Comparison of ENCODE assay signal across 8 cellular contexts in genomic region chr6:158008894-158009891, GRCh38. TPM values are rescaled to one million over a fixed set of nuclear protein-coding genes. Genes with fewer than 3 reads are reported as not detected.
DNase-seq lines count a peak whose midpoint lies in the region; ATAC-seq, FAIRE-seq and TF ChIP-seq lines count a peak whose summit lies in the region.

No MANE protein-coding gene starts in this region.

- H3K4me3 ChIP-seq in GM12878, result 0 out of 2 replicates have a peak overlapping the region, but pooled peaks have one; percentile 8
- H3K4me3 ChIP-seq in PC-9, result no peak overlapping the region

- ATAC-seq in GM12878 (no peak; the same call in 2 of the 3 replicates), left lobe of liver (peak; percentile 78), GM21529 (IDR thresholded peaks at IDR 0.05; ENCODE audit: unreplicated experiment) (no peak), GM18517 (IDR thresholded peaks at IDR 0.05; ENCODE audit: unreplicated experiment) (no peak)

- peak overlapping the region; percentile 65 for H2AFZ ChIP-seq in GM12878 (ENCODE audit: control insufficient read depth, low read depth, low read length)
- H2AFZ ChIP-seq in PC-9, result no peak overlapping the region

- SMC1A ChIA-PET in GM12878 (lab: Charles Lee; ENCODE audit: uncharacterized antibody, unreplicated experiment), result interaction anchor here (0.6 kb wide), 1 partner anchor 16 kb away, joined by 3 read pairs; no protein-coding TSS in a partner anchor

- H3K27me3 ChIP-seq in GM12878 (replicated peaks in 1 of 2; ENCODE audit: control insufficient read depth in 2 of 2, insufficient read depth in 2 of 2, low read length in 1 of 2) (no peaks in the 10 kb centered on the region), PC-9 (ENCODE audit: insufficient read depth, low read depth) (no peaks in the 10 kb centered on the region)

- no peak for TF ChIP-seq RAD21 in GM12878 (IDR thresholded peaks at IDR 0.05; ENCODE audit: insufficient read depth, low read depth, low read length)

- peaks cover 3% of the 10 kb centered on the region for H3K79me2 ChIP-seq in GM12878 (ENCODE audit: control insufficient read depth, insufficient read depth, low read length)
- peaks cover 81% of the 10 kb centered on the region for H3K79me2 ChIP-seq in PC-9 (ENCODE audit: low read depth)

- POLR2A ChIA-PET in GM12878 (lab: Charles Lee), result no interaction called here
- POLR2A ChIA-PET in PC-9 (lab: Charles Lee; ENCODE audit: unreplicated experiment), result no interaction called here

- intact Hi-C loops in GM12878 (cut with micrococcal nuclease; ENCODE audit: unreplicated experiment), result no loop called here
- intact Hi-C loops in PC-9 (cut with micrococcal nuclease; ENCODE audit: unreplicated experiment), result no loop called here

- TF ChIP-seq CTCF in GM12878 (IDR thresholded peaks at IDR 0.05 in 2 of 3, conservative IDR thresholded peaks at IDR 0.05 in 1 of 3; ENCODE audit: control insufficient read depth in 2 of 3, extremely low read depth in 1 of 3, insufficient read depth in 1 of 3, low read depth in 3 of 3, low read length in 3 of 3), result no peak
- TF ChIP-seq CTCF in PC-9 (conservative IDR thresholded peaks at IDR 0.05), result no peak

- H3K36me3 Mint-ChIP-seq in stimulated activated naive CD8-positive, alpha-beta T cell treated with anti-CD3 and anti-CD28 coated beads, Interleukin-15, Interleukin-2, amounts not matched to agents 100 ng/mL and 50 ng/mL, for 24 hours (ENCODE audit: low read depth), result peaks cover 30% of the 10 kb centered on the region

- peaks cover 74% of the 10 kb centered on the region for H3K4me1 Mint-ChIP-seq in stimulated activated naive CD8-positive, alpha-beta T cell treated with anti-CD3 and anti-CD28 coated beads, Interleukin-15, Interleukin-2, amounts not matched to agents 100 ng/mL and 50 ng/mL, for 24 hours (ENCODE audit: low read depth)

- BruUV-seq in GM12878 (replicated peaks; lab: Mats Ljungman, UMichigan), result no TSS peak
- BruUV-seq in PC-9 (replicated peaks; lab: Mats Ljungman, UMichigan), result no TSS peak

- no peaks in the 10 kb centered on the region for H3K9me3 ChIP-seq in GM12878 (replicated peaks; ENCODE audit: control insufficient read depth, insufficient read depth, low read length)
- no peaks in the 10 kb centered on the region for H3K9me3 ChIP-seq in PC-9 (ENCODE audit: insufficient read depth, low read depth)

- no peak overlapping the region for H3K9ac ChIP-seq in GM12878 (ENCODE audit: control insufficient read depth, insufficient read depth, low read length)

- H3K9me3 Mint-ChIP-seq in stimulated activated naive CD8-positive, alpha-beta T cell treated with anti-CD3 and anti-CD28 coated beads, Interleukin-15, Interleukin-2, amounts not matched to agents 100 ng/mL and 50 ng/mL, for 24 hours, result peaks cover 6% of the 10 kb centered on the region

- DNase-seq in ELR (ENCODE audit: low read depth) (peak; percentile 36), GM12878 (ENCODE audit: low read depth, low spot score) (no peak), left lobe of liver (ENCODE audit: low spot score) (peak; percentile 78), PC-9 (no peak)

- FAIRE-seq in GM12878 (lab: Jason Lieb, UNC), result peak; percentile 41

- H4K20me1 ChIP-seq in GM12878 (ENCODE audit: control insufficient read depth, insufficient read depth) (no peaks in the 10 kb centered on the region), PC-9 (ENCODE audit: insufficient read depth) (0 out of 2 replicates have a peak, but pooled peaks cover 4% of the 10 kb centered on the region)

- peak overlapping the region; percentile 70 for H3K4me3 Mint-ChIP-seq in stimulated activated naive CD8-positive, alpha-beta T cell treated with anti-CD3 and anti-CD28 coated beads, Interleukin-15, Interleukin-2, amounts not matched to agents 100 ng/mL and 50 ng/mL, for 24 hours

- RAD21 ChIA-PET in GM12878 (lab: Charles Lee; ENCODE audit: unreplicated experiment), result interaction anchor here (0.5 kb wide), 1 partner anchor 1760 kb away, joined by 3 read pairs; no protein-coding TSS in a partner anchor

- TF ChIP-seq EP300 in GM12878 (IDR thresholded peaks at IDR 0.05; ENCODE audit: borderline replicate concordance in 1 of 2, control insufficient read depth in 1 of 2, low read depth in 2 of 2, low read length in 2 of 2), result no peak

- WGBS in GM12878 (ENCODE audit: insufficient coverage, insufficient replicate concordance, low lambda C conversion rate, missing lambda C conversion rate), result 72% methylated on average over 19 of the region's 19 CpGs

- H3K27ac ChIP-seq in GM12878 (ENCODE audit: control insufficient read depth, insufficient read depth) (peak overlapping the region; percentile 1; the same call in 1 of the 2 replicates), PC-9 (no peak overlapping the region)

- H3K36me3 ChIP-seq in GM12878 (ENCODE audit: control insufficient read depth in 2 of 2, insufficient read depth in 2 of 2, low read length in 1 of 2) (no peaks in the 10 kb centered on the region), PC-9 (ENCODE audit: low read depth) (no peaks in the 10 kb centered on the region)

- no peak for TF ChIP-seq POLR2A in GM12878 (IDR thresholded peaks at IDR 0.05; ENCODE audit: low read depth, low read length)

- H3K27ac Mint-ChIP-seq in stimulated activated naive CD8-positive, alpha-beta T cell treated with anti-CD3 and anti-CD28 coated beads, Interleukin-15, Interleukin-2, amounts not matched to agents 100 ng/mL and 50 ng/mL, for 24 hours, result peak overlapping the region; percentile 88

- H3F3A ChIP-seq in PC-9 (ENCODE audit: insufficient read depth, low read depth), result 0 out of 2 replicates have a peak, but pooled peaks cover 9% of the 10 kb centered on the region

- H3K4me2 ChIP-seq in GM12878 (ENCODE audit: control insufficient read depth, insufficient read depth) (peak overlapping the region; percentile 49), PC-9 (no peak overlapping the region)

- in situ Hi-C loops in GM12878 (cut with MboI), result no loop called here

- CTCF ChIA-PET in GM12878 (lab: Yijun Ruan, JAX), result interaction anchor here (0.6 kb wide), 1 partner anchor 504 kb away, joined by 4 read pairs; no protein-coding TSS in a partner anchor
- CTCF ChIA-PET in PC-9 (lab: Charles Lee), result no interaction called here

- H3K4me1 ChIP-seq in GM12878 (ENCODE audit: control insufficient read depth, insufficient read depth, low read length) (peaks cover 41% of the 10 kb centered on the region), PC-9 (replicated peaks; ENCODE audit: insufficient read depth) (peaks cover 31% of the 10 kb centered on the region)

- H3K27me3 Mint-ChIP-seq in stimulated activated naive CD8-positive, alpha-beta T cell treated with anti-CD3 and anti-CD28 coated beads, Interleukin-15, Interleukin-2, amounts not matched to agents 100 ng/mL and 50 ng/mL, for 24 hours, result no peaks in the 10 kb centered on the region

- no peaks in the 10 kb centered on the region for H3K9me2 ChIP-seq in PC-9 (ENCODE audit: insufficient read depth)

TF ChIP-seq in PFSK-1, 5 proteins besides CTCF, POLR2A, EP300 and RAD21 (continues in another document):
- TF ChIP-seq POLR2AphosphoS5 (IDR thresholded peaks at IDR 0.05; ENCODE audit: low read depth, low read length) (peak; percentile 27; the same call in 1 of the 2 replicates), TAF1 (IDR thresholded peaks at IDR 0.05; ENCODE audit: borderline replicate concordance, insufficient read depth, low read length) (no peak), FOXP2 (optimal IDR thresholded peaks at IDR 0.05; ENCODE audit: borderline replicate concordance, extremely low read depth, extremely low read length, insufficient read depth) (peak; percentile 11), SIN3A (IDR thresholded peaks at IDR 0.05; ENCODE audit: borderline replicate concordance, insufficient read depth, low read length) (no peak; the same call in 1 of the 2 replicates)

TF ChIP-seq in GM12878, 131 proteins besides CTCF, POLR2A, EP300 and RAD21 (continues in another document):
- TF ChIP-seq ETV6 (conservative IDR thresholded peaks at IDR 0.05 in 1 of 2, IDR thresholded peaks at IDR 0.05 in 1 of 2; ENCODE audit: borderline replicate concordance in 1 of 2, low read depth in 1 of 2) (0 out of 4 replicates have a peak, but pooled peaks of 1 of the 2 experiments have one; percentile 14), HDAC2 (IDR thresholded peaks at IDR 0.05) (no peak), NFYA (IDR thresholded peaks at IDR 0.05; ENCODE audit: borderline replicate concordance, low read depth, low read length) (no peak), SP1 (IDR thresholded peaks at IDR 0.05; ENCODE audit: low read depth, low read length) (peak; percentile 51), PKNOX1 (IDR thresholded peaks at IDR 0.05) (no peak), ZZZ3 (IDR thresholded peaks at IDR 0.05; ENCODE audit: control insufficient read depth, insufficient read length, low read depth) (no peak), IKZF1 (conservative IDR thresholded peaks at IDR 0.05) (peak; percentile 37)

RNA-seq across cellular contexts. Expression of gene SYNJ2, which starts 27.5 kb away (rescaled TPM):
- polyA plus RNA-seq in PFSK-1 (2012; ENCODE audit: insufficient read length, low read depth), result 13.5 TPM
- 3.6 and 4.1 TPM in 2 replicates for total RNA-seq in GM12878 (2013; cell fraction: nucleolus; rRNA removed)
- total RNA-seq in GM12878 (2014; rRNA removed), result 0.60 and 1.4 TPM in 2 replicates
- total RNA-seq in GM12878 (2014; rRNA removed; fragmentation: Illumina TruSeq; extraction: Trizol), result 0.41 and 0.54 TPM in 2 replicates
- total RNA-seq in GM12878 (2021), result 0.51 and 0.87 TPM in 2 replicates
- 1.00 TPM for polyA plus RNA-seq in GM12878 (2011; ENCODE audit: low read depth)
- polyA plus RNA-seq in GM12878 (2011; rRNA removed), result 1.3 and 1.8 TPM in 2 replicates
- polyA plus RNA-seq in GM12878 (2011; cell fraction: cytosol; rRNA removed), result 2.1 and 2.5 TPM in 2 replicates
- polyA plus RNA-seq in GM12878 (2011; cell fraction: nucleus; rRNA removed), result 2.2 and 2.8 TPM in 2 replicates
- polyA plus RNA-seq in GM12878 (2012), result 0.91 and 1.1 TPM in 2 replicates
- 0.66 and 0.95 TPM in 2 replicates for polyA plus RNA-seq in GM12878 (2014; fragmentation: Illumina TruSeq; extraction: Trizol)
- under 1 TPM; 0.11 to 0.60 TPM for polyA plus RNA-seq in GM12878 (2014; fragmentation: Nextera tagmentation; extraction: Ambion mirVana)
- 0.32 and 0.79 TPM in 2 replicates for polyA plus RNA-seq in GM12878 (2014; rRNA removed)
- polyA plus RNA-seq in GM12878 (2016; fragmentation: Nextera tagmentation; extraction: Ambion mirVana), result under 1 TPM; 0.43 to 0.53 TPM
- 2.6 and 2.9 TPM in 2 replicates for polyA minus RNA-seq in GM12878 (2011; rRNA and poly(A)+ RNA removed)
- polyA minus RNA-seq in GM12878 (2011; cell fraction: cytosol; rRNA and poly(A)+ RNA removed), result 1.0 and 1.5 TPM in 2 replicates
- 1.3 and 3.4 TPM in 2 replicates for polyA minus RNA-seq in GM12878 (2011; cell fraction: nucleus; rRNA and poly(A)+ RNA removed)
- 5.5 TPM for total RNA-seq in left lobe of liver
- 30.3 and 39.4 TPM in 2 replicates for total RNA-seq in PC-9 (2021)

Comparison
In these comparisons a context has a peak if more than half of its experiments do, and no peak if none do; other contexts are left out.
1. DNase-seq: peak in ELR (single experiment) and left lobe of liver (single experiment); none in GM12878 (single experiment) and PC-9 (0 of 2).